9 cellular contexts compared by ENCODE assay signal in the genomic region with DNA sequence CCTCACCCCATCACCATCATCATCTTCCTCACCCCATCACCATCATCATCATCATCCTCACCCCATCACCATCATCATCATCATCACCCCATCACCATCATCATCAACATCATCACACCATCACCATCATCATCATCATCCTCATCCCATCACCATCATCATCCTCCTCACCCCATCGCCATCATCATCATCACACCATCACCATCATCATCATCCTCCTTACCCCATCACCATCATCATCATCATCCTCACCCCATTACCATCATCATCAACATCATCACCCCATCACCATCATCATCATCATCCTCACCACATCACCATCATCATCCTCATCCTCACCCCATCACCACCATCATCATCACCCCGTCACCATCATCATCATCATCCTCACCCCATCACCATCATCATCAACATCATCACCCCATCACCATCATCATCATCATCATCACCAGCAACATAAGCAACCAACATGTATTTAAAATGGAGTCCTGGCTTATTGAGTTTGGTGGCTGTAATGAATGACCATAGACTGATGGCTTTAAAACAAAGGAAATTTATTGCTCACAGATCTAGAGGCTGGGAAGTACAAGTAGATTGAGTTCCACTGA.
"Had no signal": no experiment of that assay in that cellular context is flagged by ENCODE, and none has a peak within 500 bp of the region (broad histone marks: within the 10 kb centered on the region; RNA-seq: fewer than 3 reads in every experiment).

No MANE protein-coding gene starts in this region.

- H3K4me3 ChIP-seq: GM23248 had no signal

- H2AFZ ChIP-seq: GM23248 had no signal

- DNase-seq: GM23248, GOT3, H9, HCEC 1CT, HFFc6, KBM-7 had no signal

- FAIRE-seq: H54 had no signal

- H3K4me2 ChIP-seq: KMS-11 had no signal

- H3K9ac ChIP-seq: GM23248, KMS-11 had no signal

- H3K27ac ChIP-seq: GM23248, HL-60, KMS-11 had no signal
